Comparison of ENCODE assay signal across 1 cellular context in the genomic region with DNA sequence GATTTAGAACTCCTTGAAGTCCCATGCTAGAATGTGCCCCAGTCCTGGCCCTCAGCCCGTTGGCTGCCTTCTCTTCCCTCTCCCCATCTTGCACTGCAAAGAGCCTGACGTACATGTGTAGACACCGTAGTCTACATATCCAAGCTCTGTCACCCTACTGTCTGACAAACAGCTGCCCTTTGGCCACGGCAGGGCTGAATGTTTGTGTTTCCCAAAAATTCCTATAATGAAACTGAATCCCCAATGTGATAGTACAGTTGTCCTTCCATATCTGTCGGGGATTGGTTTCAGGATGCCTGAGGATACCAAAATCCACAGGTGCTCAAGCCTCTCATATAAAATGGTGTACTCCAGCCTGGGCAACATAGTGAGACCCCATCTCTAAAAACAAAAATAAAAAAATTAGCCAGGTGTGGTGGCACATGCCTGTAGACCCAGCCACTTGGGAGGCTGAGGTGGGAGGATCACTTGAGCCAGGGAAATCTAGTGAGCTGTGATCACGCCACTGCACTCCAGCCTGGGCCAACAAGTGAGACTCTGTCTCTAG.
TF ChIP-seq lines count a peak whose summit lies in the region.

No MANE protein-coding gene starts in this region.

TF ChIP-seq in K562, 482 proteins besides CTCF, POLR2A, EP300 and RAD21:
- TF ChIP-seq CBFB (CRISPR knock-in tag; IDR thresholded peaks at IDR 0.05): no peak
- peak; percentile 84 for TF ChIP-seq ZNF121 (CRISPR knock-in tag; conservative IDR thresholded peaks at IDR 0.05)
- no peak for TF ChIP-seq MEF2A (IDR thresholded peaks at IDR 0.05; ENCODE audit: control insufficient read depth, low read depth, low read length)
- TF ChIP-seq ZBTB1 (CRISPR knock-in tag; IDR thresholded peaks at IDR 0.05; ENCODE audit: borderline replicate concordance, low read depth): no peak
TF ChIP-seq in K562: peak in this region for 1.
